In the genomic region with DNA sequence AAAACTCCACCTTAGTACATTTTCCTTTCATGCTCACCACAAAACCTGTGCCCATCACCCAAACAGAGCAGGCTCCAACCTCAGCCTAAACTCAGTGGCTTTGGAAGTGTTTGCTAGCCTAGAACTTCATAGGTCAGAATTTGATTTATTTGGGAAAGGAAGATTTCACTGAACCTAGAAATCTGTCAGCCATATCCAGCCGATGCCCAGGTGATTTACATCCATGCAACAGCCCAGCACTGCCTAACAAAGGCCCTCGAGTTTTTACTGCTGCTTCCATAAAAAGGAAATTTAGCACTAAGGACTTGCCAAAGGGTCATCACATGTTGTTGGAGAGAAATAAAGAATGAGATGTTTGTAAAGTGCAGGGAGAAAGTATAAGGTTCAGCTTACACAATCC, we compare ENCODE assay signal across 28 cellular contexts.
"Had no signal": no experiment of that assay in that cellular context is flagged by ENCODE, and none has a peak within 500 bp of the region (broad histone marks: within the 10 kb centered on the region; RNA-seq: fewer than 3 reads in every experiment).

No MANE protein-coding gene starts in this region.

- H3K27ac Mint-ChIP-seq: stimulated activated effector memory CD8-positive, alpha-beta T cell treated with anti-CD3 and anti-CD28 coated beads, Interleukin-12 subunit alpha, Interleukin-12 subunit beta, amount 100 ng/mL, for 72 hours; stimulated activated memory B cell treated with anti-CD40 and anti-IgM and Interleukin-4, amounts not matched to agents 10 μg/mL and 1 μg/mL and 100 μg/mL, for 72 hours; stimulated activated naive B cell treated with anti-CD40 and anti-IgM and Interleukin-4, amounts not matched to agents 10 μg/mL and 1 μg/mL and 100 μg/mL, for 72 hours; stimulated activated naive CD8-positive, alpha-beta T cell treated with anti-CD3 and anti-CD28 coated beads, Interleukin-15, amount 100 ng/mL, for 72 hours; stimulated activated naive CD8-positive, alpha-beta T cell treated with anti-CD3 and anti-CD28 coated beads, Interleukin-15, Interleukin-2, amounts not matched to agents 100 ng/mL and 50 ng/mL, for 24 hours; type B pancreatic cell had no signal

- H3K9me3 Mint-ChIP-seq: stimulated activated effector memory CD8-positive, alpha-beta T cell treated with anti-CD3 and anti-CD28 coated beads, Interleukin-12 subunit alpha, Interleukin-12 subunit beta, amount 100 ng/mL, for 72 hours; stimulated activated memory B cell treated with anti-CD40 and anti-IgM and Interleukin-4, amounts not matched to agents 10 μg/mL and 1 μg/mL and 100 μg/mL, for 72 hours; stimulated activated naive B cell treated with anti-CD40 and anti-IgM and Interleukin-4, amounts not matched to agents 10 μg/mL and 1 μg/mL and 100 μg/mL, for 72 hours; stimulated activated naive CD8-positive, alpha-beta T cell treated with anti-CD3 and anti-CD28 coated beads, Interleukin-15, amount 100 ng/mL, for 72 hours; stimulated activated naive CD8-positive, alpha-beta T cell treated with anti-CD3 and anti-CD28 coated beads, Interleukin-15, Interleukin-2, amounts not matched to agents 100 ng/mL and 50 ng/mL, for 24 hours; type B pancreatic cell had no signal

- H3K4me1 Mint-ChIP-seq: stimulated activated effector memory CD8-positive, alpha-beta T cell treated with anti-CD3 and anti-CD28 coated beads, Interleukin-12 subunit alpha, Interleukin-12 subunit beta, amount 100 ng/mL, for 72 hours had no signal

- H3K4me3 ChIP-seq: stomach, suprapubic skin, testis, thoracic aorta, thyroid gland, tibial artery, tibial nerve, transverse colon, upper lobe of left lung, upper lobe of right lung, uterus, vagina had no signal

- H3K27ac ChIP-seq: stomach, suprapubic skin, testis, thoracic aorta, thyroid gland, tibial artery, tibial nerve, transverse colon, upper lobe of left lung, upper lobe of right lung, uterus, vagina had no signal

- H3K4me3 Mint-ChIP-seq: stimulated activated effector memory CD8-positive, alpha-beta T cell treated with anti-CD3 and anti-CD28 coated beads, Interleukin-12 subunit alpha, Interleukin-12 subunit beta, amount 100 ng/mL, for 72 hours; stimulated activated memory B cell treated with anti-CD40 and anti-IgM and Interleukin-4, amounts not matched to agents 10 μg/mL and 1 μg/mL and 100 μg/mL, for 72 hours; stimulated activated naive B cell treated with anti-CD40 and anti-IgM and Interleukin-4, amounts not matched to agents 10 μg/mL and 1 μg/mL and 100 μg/mL, for 72 hours; stimulated activated naive CD8-positive, alpha-beta T cell treated with anti-CD3 and anti-CD28 coated beads, Interleukin-15, amount 100 ng/mL, for 72 hours; stimulated activated naive CD8-positive, alpha-beta T cell treated with anti-CD3 and anti-CD28 coated beads, Interleukin-15, Interleukin-2, amounts not matched to agents 100 ng/mL and 50 ng/mL, for 24 hours; type B pancreatic cell had no signal

- H3K36me3 Mint-ChIP-seq: stimulated activated effector memory CD8-positive, alpha-beta T cell treated with anti-CD3 and anti-CD28 coated beads, Interleukin-12 subunit alpha, Interleukin-12 subunit beta, amount 100 ng/mL, for 72 hours; stimulated activated memory B cell treated with anti-CD40 and anti-IgM and Interleukin-4, amounts not matched to agents 10 μg/mL and 1 μg/mL and 100 μg/mL, for 72 hours; stimulated activated naive B cell treated with anti-CD40 and anti-IgM and Interleukin-4, amounts not matched to agents 10 μg/mL and 1 μg/mL and 100 μg/mL, for 72 hours; type B pancreatic cell had no signal

- H3K4me1 ChIP-seq: stomach, testis, thyroid gland, tibial artery, tibial nerve, transverse colon, upper lobe of left lung, upper lobe of right lung, uterus, vagina had no signal

- H3K36me3 ChIP-seq: stomach, suprapubic skin, thoracic aorta, thyroid gland, tibial artery, tibial nerve, transverse colon, upper lobe of left lung, upper lobe of right lung, uterus, vagina had no signal

- H3K9me3 ChIP-seq: stomach, suprapubic skin, testis, thoracic aorta, thyroid gland, tibial artery, tibial nerve, transverse colon, upper lobe of left lung, upper lobe of right lung, uterus, vagina had no signal

- DNase-seq: stimulated activated CD4-positive, alpha-beta T cell treated with anti-CD3 and anti-CD28 coated beads, Interleukin-2, amount 100 ng/mL, for 48 hours; stimulated activated CD4-positive, alpha-beta T cell treated with anti-CD3 and anti-CD28 coated beads, Interleukin-4, amount 100 ng/mL, for 1 hour; stimulated activated CD4-positive, alpha-beta T cell treated with anti-CD3 and anti-CD28 coated beads, Interleukin-4, amount 100 ng/mL, for 24 hours; stimulated activated CD4-positive, alpha-beta T cell treated with anti-CD3 and anti-CD28 coated beads, Interleukin-4, amount 100 ng/mL, for 4 hours; stimulated activated CD8-positive, alpha-beta memory T cell treated with anti-CD3 and anti-CD28 coated beads, Interleukin-4, amount 100 ng/mL, for 48 hours; stimulated activated naive B cell treated with anti-CD40 and anti-IgM and Interleukin-4, amounts not matched to agents 10 μg/mL and 1 μg/mL and 100 μg/mL, for 72 hours; stimulated activated naive CD4-positive, alpha-beta T cell; stimulated activated naive CD4-positive, alpha-beta T cell treated with Interleukin-2 at 50 U/mL for 16 hours; stimulated activated naive CD8-positive, alpha-beta T cell treated with anti-CD3 and anti-CD28 coated beads, Interleukin-15, amount 100 ng/mL, for 72 hours; stimulated activated naive CD8-positive, alpha-beta T cell treated with anti-CD3 and anti-CD28 coated beads, Interleukin-15, Interleukin-2, amounts not matched to agents 100 U/mL and 50 U/mL, for 24 hours; stomach; substantia nigra; testis; thyroid gland; tibial artery; transverse colon; trophoblast cell; upper lobe of left lung; upper lobe of right lung had no signal

- H3K27me3 ChIP-seq: stomach, suprapubic skin, testis, thyroid gland, tibial artery, tibial nerve, transverse colon, upper lobe of left lung, upper lobe of right lung, uterus, vagina had no signal

- H3K27me3 Mint-ChIP-seq: stimulated activated memory B cell treated with anti-CD40 and anti-IgM and Interleukin-4, amounts not matched to agents 10 μg/mL and 1 μg/mL and 100 μg/mL, for 72 hours; stimulated activated naive B cell treated with anti-CD40 and anti-IgM and Interleukin-4, amounts not matched to agents 10 μg/mL and 1 μg/mL and 100 μg/mL, for 72 hours; stimulated activated naive CD8-positive, alpha-beta T cell treated with anti-CD3 and anti-CD28 coated beads, Interleukin-15, amount 100 ng/mL, for 72 hours; stimulated activated naive CD8-positive, alpha-beta T cell treated with anti-CD3 and anti-CD28 coated beads, Interleukin-15, Interleukin-2, amounts not matched to agents 100 ng/mL and 50 ng/mL, for 24 hours; type B pancreatic cell had no signal
